19 cellular contexts compared by ENCODE assay signal in the genomic region with DNA sequence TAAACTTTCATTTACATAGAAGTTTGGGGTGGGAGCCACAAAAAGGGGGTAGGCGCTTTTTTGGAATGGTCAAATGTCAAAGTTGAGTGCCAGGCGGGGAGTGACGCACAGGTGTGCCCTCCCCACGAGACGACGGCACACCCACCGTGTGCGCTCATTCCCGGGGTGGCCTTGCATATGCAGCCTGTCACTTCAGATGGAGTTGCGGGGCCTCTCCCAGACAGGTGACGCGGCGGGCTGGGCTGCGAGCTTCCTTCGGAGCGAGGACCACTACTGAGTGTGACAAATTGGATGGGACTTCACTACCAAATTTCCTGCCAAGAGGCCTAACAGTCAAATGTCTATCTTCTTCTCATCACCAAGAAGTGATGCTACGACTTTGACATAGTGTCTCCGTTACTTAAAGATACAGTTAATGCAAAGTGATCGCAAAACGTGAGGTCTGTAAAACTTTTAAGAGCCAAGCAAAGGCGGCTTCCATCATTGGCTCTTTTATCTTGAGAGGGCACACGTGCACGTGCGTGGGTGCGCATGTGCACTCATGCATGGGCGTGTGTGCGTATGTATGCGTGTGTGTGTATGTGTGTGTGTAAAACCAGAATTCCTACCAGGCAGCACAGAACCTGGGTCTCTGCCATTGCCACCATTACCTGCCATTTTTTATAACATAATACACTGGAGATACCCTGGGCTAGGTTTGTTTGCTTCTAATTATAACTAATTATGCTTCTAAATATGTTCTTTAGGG.
"Had no signal": no experiment of that assay in that cellular context is flagged by ENCODE, and none has a peak within 500 bp of the region (broad histone marks: within the 10 kb centered on the region; RNA-seq: fewer than 3 reads in every experiment).

No MANE protein-coding gene starts in this region.

- H3K27me3 ChIP-seq: esophagus muscularis mucosa, gastrocnemius medialis, heart right ventricle, pancreas, stomach, transverse colon had no signal

- ATAC-seq: effector memory CD8-positive, alpha-beta T cell; gastrocnemius medialis; heart right ventricle; natural killer cell; pancreas; sciatic nerve had no signal

- H3K4me1 ChIP-seq: gastrocnemius medialis, pancreas had no signal

- H3K9me3 ChIP-seq: esophagus muscularis mucosa, gastrocnemius medialis, heart right ventricle, pancreas, stomach, thoracic aorta, transverse colon had no signal

- DNase-seq: effector memory CD8-positive, alpha-beta T cell; gastrocnemius medialis; heart right ventricle; hypothalamus; kidney glomerular epithelial cell; natural killer cell; nucleus accumbens; pancreas; stimulated activated CD4-positive, alpha-beta T cell treated with anti-CD3 and anti-CD28 coated beads, Interleukin-2, amount 100 ng/mL, for 24 hours; stimulated activated CD4-positive, alpha-beta T cell treated with anti-CD3 and anti-CD28 coated beads, Interleukin-4, amount 100 ng/mL, for 4 hours; stimulated activated naive CD4-positive, alpha-beta T cell; stomach; substantia nigra; transverse colon had no signal

- H3K27ac ChIP-seq: epithelial cell of prostate, esophagus muscularis mucosa, gastrocnemius medialis, pancreas, skin epidermis, stomach, thoracic aorta, transverse colon had no signal

- H3K36me3 ChIP-seq: gastrocnemius medialis, pancreas, thoracic aorta, transverse colon had no signal

- H3K4me3 ChIP-seq: esophagus muscularis mucosa, gastrocnemius medialis, heart right ventricle, pancreas, skin epidermis, stomach, thoracic aorta, transverse colon had no signal
